In genomic region chr16:70120398-70120797, GRCh38 we compare ENCODE assay signal across 10 cellular contexts. TPM values are rescaled to one million over a fixed set of nuclear protein-coding genes. Genes with fewer than 3 reads are reported as not detected.
DNase-seq lines count a peak whose midpoint lies in the region; ATAC-seq, FAIRE-seq and TF ChIP-seq lines count a peak whose summit lies in the region.
"Not testable (repeated sequence)": the region's sequence is repeated elsewhere in the genome, so short reads cannot be mapped to it uniquely, and the experiment has no call there.
"Had no signal": no experiment of that assay in that cellular context is flagged by ENCODE, and none has a peak within 500 bp of the region (broad histone marks: within the 10 kb centered on the region; RNA-seq: fewer than 3 reads in every experiment).

No MANE protein-coding gene starts in this region.

- H3K4me2 ChIP-seq in K562 (ENCODE audit: insufficient read depth, low read length); endothelial cell of umbilical vein (ENCODE audit: insufficient read depth, low read length); neural progenitor cell: not testable (repeated sequence)

- H3K4me3 Mint-ChIP-seq in WTC11; glutamatergic neuron (ENCODE audit: unreplicated experiment); neural progenitor cell: not testable (repeated sequence)

- TF ChIP-seq CTCF in WTC11 (IDR thresholded peaks at IDR 0.05); K562 (IDR thresholded peaks at IDR 0.05 in 2 of 3, conservative IDR thresholded peaks at IDR 0.05 in 1 of 3; ENCODE audit: insufficient read depth in 2 of 3, low read depth in 1 of 3, low read length in 3 of 3); endothelial cell of umbilical vein (IDR thresholded peaks at IDR 0.05; ENCODE audit: extremely low read depth in 1 of 2, insufficient read depth in 1 of 2, low read depth in 1 of 2, low read length in 2 of 2); glutamatergic neuron (IDR thresholded peaks at IDR 0.05; ENCODE audit: partially characterized antibody, unreplicated experiment); neural progenitor cell (IDR thresholded peaks at IDR 0.05): not testable (repeated sequence)

- H3K9me3 Mint-ChIP-seq in WTC11; glutamatergic neuron (ENCODE audit: unreplicated experiment); neural progenitor cell: not testable (repeated sequence)

- H3K4me1 ChIP-seq in K562 (replicated peaks in 1 of 2; ENCODE audit: control insufficient read depth in 2 of 2, insufficient read depth in 2 of 2, low read length in 2 of 2); endothelial cell of umbilical vein (ENCODE audit: control insufficient read depth, extremely low read depth, insufficient read depth, low read length); neural progenitor cell: not testable (repeated sequence)

- peaks cover 20% of the 10 kb centered on the region for H3K36me3 Mint-ChIP-seq in WTC11
- not testable (repeated sequence) for H3K36me3 Mint-ChIP-seq in glutamatergic neuron (ENCODE audit: unreplicated experiment)
- H3K36me3 Mint-ChIP-seq in neural progenitor cell: peaks cover 18% of the 10 kb centered on the region

- not testable (repeated sequence) for TF ChIP-seq EP300 in K562 (IDR thresholded peaks at IDR 0.05; ENCODE audit: low read length)

- H3F3A ChIP-seq in neural progenitor cell (ENCODE audit: low read depth): not testable (repeated sequence)

- TF ChIP-seq RAD21 in K562 (CRISPR knock-in tag; conservative IDR thresholded peaks at IDR 0.05 in 1 of 2, IDR thresholded peaks at IDR 0.05 in 1 of 2): not testable (repeated sequence)

- not testable (repeated sequence) for H2AFZ ChIP-seq in K562 (ENCODE audit: low read depth, low read length); endothelial cell of umbilical vein (ENCODE audit: low read depth, low read length); neural progenitor cell (replicated peaks)

- ATAC-seq in WTC11, K562: not testable (repeated sequence)

- not testable (repeated sequence) for H3K4me1 Mint-ChIP-seq in WTC11; glutamatergic neuron (ENCODE audit: low read depth, unreplicated experiment)
- H3K4me1 Mint-ChIP-seq in neural progenitor cell: peaks cover 11% of the 10 kb centered on the region

- H3K9me3 ChIP-seq in K562 (replicated peaks; ENCODE audit: control insufficient read depth, insufficient read depth, low read depth, low read length); endothelial cell of umbilical vein (replicated peaks; ENCODE audit: control insufficient read depth, insufficient read depth, low read length); neural progenitor cell (ENCODE audit: low read depth): not testable (repeated sequence)

- H4K20me1 ChIP-seq in K562 (replicated peaks; ENCODE audit: control insufficient read depth, insufficient read depth, low read length); endothelial cell of umbilical vein (replicated peaks; ENCODE audit: control insufficient read depth, extremely low read depth, insufficient read depth, low read length); neural progenitor cell (ENCODE audit: low read depth): not testable (repeated sequence)

- BruUV-seq in K562 (replicated peaks; lab: Mats Ljungman, UMichigan); endothelial cell of umbilical vein (replicated peaks; lab: Mats Ljungman, UMichigan): not testable (repeated sequence)

- H3K79me2 ChIP-seq in K562 (ENCODE audit: control insufficient read depth, insufficient read depth, low read length); endothelial cell of umbilical vein (ENCODE audit: control insufficient read depth, insufficient read depth, low read length): not testable (repeated sequence)
- H3K79me2 ChIP-seq in neural progenitor cell (ENCODE audit: low read depth): peaks cover 42% of the 10 kb centered on the region

- peaks cover 26% of the 10 kb centered on the region; the same call in 2 of the 3 replicates for H3K36me3 ChIP-seq in K562 (ENCODE audit: control insufficient read depth, insufficient read depth, low read length)
- not testable (repeated sequence) for H3K36me3 ChIP-seq in endothelial cell of umbilical vein (ENCODE audit: control insufficient read depth in 2 of 2, extremely low read depth in 1 of 2, insufficient read depth in 2 of 2, low read length in 2 of 2); neural progenitor cell

- not testable (repeated sequence) for DNase-seq in WTC11 (ENCODE audit: low spot score); K562 (ENCODE audit: extremely low read depth in 1 of 4, low spot score in 3 of 4); endothelial cell of umbilical vein (ENCODE audit: low read depth, low spot score); glutamatergic neuron; neural progenitor cell (ENCODE audit: low spot score)

- POLR2A ChIA-PET in WTC11 (lab: Charles Lee); K562 (lab: Yijun Ruan, JAX); endothelial cell of umbilical vein (lab: Charles Lee): not testable (repeated sequence)

- not testable (repeated sequence) for H3K27me3 Mint-ChIP-seq in WTC11 (ENCODE audit: low read depth); glutamatergic neuron (ENCODE audit: unreplicated experiment); neural progenitor cell (ENCODE audit: insufficient read depth, low read depth)

- intact Hi-C loops in K562 (cut with micrococcal nuclease); endothelial cell of umbilical vein (cut with micrococcal nuclease): not testable (repeated sequence)

- not testable (repeated sequence) for H3K27ac ChIP-seq in K562 (ENCODE audit: extremely low read depth, low read depth, low read length); endothelial cell of umbilical vein (ENCODE audit: insufficient read depth, low read depth, low read length); neural progenitor cell

- dilution Hi-C loops in endothelial cell of umbilical vein (cut with MboI; ENCODE audit: extremely low pct_ligation_motif_present, low sequenced_read_pairs): not testable (repeated sequence)

- CTCF ChIA-PET in WTC11 (lab: Charles Lee); K562 (lab: Yijun Ruan, JAX; ENCODE audit: low intra/inter-chr PET ratio); endothelial cell of umbilical vein (lab: Charles Lee): not testable (repeated sequence)

- H3K4me3 ChIP-seq in K562; endothelial cell of umbilical vein (replicated peaks in 1 of 3; ENCODE audit: insufficient read depth in 1 of 3, low read depth in 1 of 3, low read length in 3 of 3); neural progenitor cell: not testable (repeated sequence)

- H3K9ac ChIP-seq in K562 (ENCODE audit: insufficient read depth in 1 of 2, low read depth in 2 of 2, low read length in 2 of 2); endothelial cell of umbilical vein (replicated peaks; ENCODE audit: extremely low read depth, insufficient read depth, low read length); neural progenitor cell: not testable (repeated sequence)

- in situ Hi-C loops in K562 (cut with MboI): not testable (repeated sequence)

- TF ChIP-seq POLR2A in K562 (conservative IDR thresholded peaks at IDR 0.05); endothelial cell of umbilical vein (IDR thresholded peaks at IDR 0.05; ENCODE audit: low read depth, low read length): not testable (repeated sequence)

- H3K27ac Mint-ChIP-seq in WTC11 (peak overlapping the region; percentile 82; the same call in 1 of the 2 replicates), glutamatergic neuron (ENCODE audit: unreplicated experiment) (peak overlapping the region; percentile 28), neural progenitor cell (peak overlapping the region; percentile 69)

- not testable (repeated sequence) for H3K9me1 ChIP-seq in K562 (ENCODE audit: control insufficient read depth, insufficient read depth, low read length); endothelial cell of umbilical vein (replicated peaks; ENCODE audit: control insufficient read depth, extremely low read depth, insufficient read depth, low read length)

- WGBS in K562 (ENCODE audit: insufficient coverage, low coverage, missing lambda C conversion rate): 96% methylated on average over 8 of the region's 8 CpGs

- peak; percentile 15 for FAIRE-seq in K562 (lab: Jason Lieb, UNC)
- FAIRE-seq in endothelial cell of umbilical vein (lab: Jason Lieb, UNC): peak; percentile 73

- not testable (repeated sequence) for H3K27me3 ChIP-seq in K562 (ENCODE audit: control insufficient read depth in 2 of 2, insufficient read depth in 2 of 2, low read length in 2 of 2); endothelial cell of umbilical vein (ENCODE audit: control insufficient read depth in 2 of 2, insufficient read depth in 2 of 2, low read length in 2 of 2); neural progenitor cell

RNA-seq across cellular contexts. Expression of gene PDPR, which starts 6.3 kb away (rescaled TPM):
- total RNA-seq in WTC11 (2021): 27.8 to 30.3 TPM (median 28.5 TPM) in 3 replicates
- total RNA-seq in K562 (2011; cell fraction: chromatin; rRNA removed; ENCODE audit: low replicate concordance): 91.0 and 117 TPM in 2 replicates
- total RNA-seq in K562 (2011; cell fraction: nucleolus; rRNA removed): 62.0 and 64.2 TPM in 2 replicates
- 66.8 and 71.5 TPM in 2 replicates for total RNA-seq in K562 (2011; cell fraction: nucleoplasm; rRNA removed)
- 10.9 and 15.4 TPM in 2 replicates for total RNA-seq in K562 (2014; rRNA removed)
- 15.9 and 16.8 TPM in 2 replicates for total RNA-seq in K562 (2014; rRNA removed; fragmentation: Illumina TruSeq; extraction: Trizol)
- total RNA-seq in K562 (2015; rRNA removed; fragmentation: Illumina TruSeq; extraction: Trizol): 19.2 and 19.5 TPM in 2 replicates
- 26.0 and 26.9 TPM in 2 replicates for total RNA-seq in K562 (2021)
- polyA plus RNA-seq in K562 (2011; rRNA removed): 33.6 and 35.7 TPM in 2 replicates
- 24.5 and 29.6 TPM in 2 replicates for polyA plus RNA-seq in K562 (2011; cell fraction: cytosol; rRNA removed)
- 63.0 and 86.6 TPM in 2 replicates for polyA plus RNA-seq in K562 (2011; cell fraction: nucleus; rRNA removed)
- 17.4 and 19.5 TPM in 2 replicates for polyA plus RNA-seq in K562 (2012)
- polyA plus RNA-seq in K562 (2014; fragmentation: Illumina TruSeq; extraction: Trizol): 26.1 and 28.0 TPM in 2 replicates
- polyA plus RNA-seq in K562 (2014; fragmentation: Nextera tagmentation; extraction: Ambion mirVana): 1 to 10 TPM; 4.9 to 7.8 TPM
- 19.1 and 21.0 TPM in 2 replicates for polyA plus RNA-seq in K562 (2014; rRNA removed)
- 47.9 and 56.3 TPM in 2 replicates for polyA minus RNA-seq in K562 (2011; rRNA and poly(A)+ RNA removed)
- polyA minus RNA-seq in K562 (2011; cell fraction: cytosol; rRNA and poly(A)+ RNA removed): 24.7 and 27.3 TPM in 2 replicates
- 30.4 and 39.0 TPM in 2 replicates for polyA minus RNA-seq in K562 (2011; cell fraction: nucleus; rRNA and poly(A)+ RNA removed)
- total RNA-seq in endothelial cell of umbilical vein: 22.0 and 26.4 TPM in 2 replicates
- polyA plus RNA-seq in endothelial cell of umbilical vein: 26.9 and 29.9 TPM in 2 replicates
- polyA plus RNA-seq in endothelial cell of umbilical vein (2011; cell fraction: cytosol; rRNA removed): 14.5 and 14.7 TPM in 2 replicates
- polyA plus RNA-seq in endothelial cell of umbilical vein (2011; cell fraction: nucleus; rRNA removed): 85.1 and 92.2 TPM in 2 replicates
- 19.5 and 21.6 TPM in 2 replicates for polyA plus RNA-seq in endothelial cell of umbilical vein (2012)
- polyA minus RNA-seq in endothelial cell of umbilical vein: 75.3 and 83.6 TPM in 2 replicates
- 19.7 TPM for polyA minus RNA-seq in endothelial cell of umbilical vein (2011; cell fraction: cytosol; rRNA and poly(A)+ RNA removed)
- 44.8 and 66.4 TPM in 2 replicates for polyA minus RNA-seq in endothelial cell of umbilical vein (2011; cell fraction: nucleus; rRNA and poly(A)+ RNA removed)
- total RNA-seq in glutamatergic neuron (ENCODE audit: unreplicated experiment): 19.1 TPM
- 19.5 and 25.2 TPM in 2 replicates for total RNA-seq in neural progenitor cell (ENCODE audit: low replicate concordance)

RNA-seq across cellular contexts. Expression of gene CLEC18C, which starts 53.2 kb away (rescaled TPM):
- 0.11 to 0.48 TPM (median 0.18 TPM) in 3 replicates for total RNA-seq in WTC11 (2021)
- total RNA-seq in K562 (2011; cell fraction: chromatin; rRNA removed; ENCODE audit: low replicate concordance): 6.2 and 13.1 TPM in 2 replicates
- total RNA-seq in K562 (2011; cell fraction: nucleolus; rRNA removed): 11.7 TPM in 2 replicates
- total RNA-seq in K562 (2011; cell fraction: nucleoplasm; rRNA removed): 5.7 and 6.2 TPM in 2 replicates
- 1.0 and 1.3 TPM in 2 replicates for total RNA-seq in K562 (2014; rRNA removed)
- total RNA-seq in K562 (2014; rRNA removed; fragmentation: Illumina TruSeq; extraction: Trizol): 0.15 TPM in 1 of 2 replicates, not detected in the other
- total RNA-seq in K562 (2015; rRNA removed; fragmentation: Illumina TruSeq; extraction: Trizol): 0.54 and 0.90 TPM in 2 replicates
- total RNA-seq in K562 (2021): 0.62 and 0.89 TPM in 2 replicates
- 0.35 and 1.1 TPM in 2 replicates for polyA plus RNA-seq in K562 (2011; rRNA removed)
- 0.24 TPM in 2 replicates for polyA plus RNA-seq in K562 (2011; cell fraction: cytosol; rRNA removed)
- 10.8 and 12.1 TPM in 2 replicates for polyA plus RNA-seq in K562 (2011; cell fraction: nucleus; rRNA removed)
- polyA plus RNA-seq in K562 (2012): 0.39 and 0.89 TPM in 2 replicates
- 0.06 and 0.11 TPM in 2 replicates for polyA plus RNA-seq in K562 (2014; fragmentation: Illumina TruSeq; extraction: Trizol)
- polyA plus RNA-seq in K562 (2014; fragmentation: Nextera tagmentation; extraction: Ambion mirVana): not detected
- polyA plus RNA-seq in K562 (2014; rRNA removed): 0.38 and 0.60 TPM in 2 replicates
- polyA minus RNA-seq in K562 (2011; rRNA and poly(A)+ RNA removed): 0.99 and 1.0 TPM in 2 replicates
- 0.95 and 2.3 TPM in 2 replicates for polyA minus RNA-seq in K562 (2011; cell fraction: cytosol; rRNA and poly(A)+ RNA removed)
- 6.7 and 8.3 TPM in 2 replicates for polyA minus RNA-seq in K562 (2011; cell fraction: nucleus; rRNA and poly(A)+ RNA removed)
- total RNA-seq in endothelial cell of umbilical vein: 0.42 TPM in 1 of 2 replicates, not detected in the other
- polyA plus RNA-seq in endothelial cell of umbilical vein: 0.06 TPM in 1 of 2 replicates, not detected in the other
- not detected in 2 replicates for polyA plus RNA-seq in endothelial cell of umbilical vein (2011; cell fraction: cytosol; rRNA removed)
- 0.32 and 0.33 TPM in 2 replicates for polyA plus RNA-seq in endothelial cell of umbilical vein (2011; cell fraction: nucleus; rRNA removed)
- polyA plus RNA-seq in endothelial cell of umbilical vein (2012): not detected in 2 replicates
- polyA minus RNA-seq in endothelial cell of umbilical vein: 0.85 TPM in 1 of 2 replicates, not detected in the other
- polyA minus RNA-seq in endothelial cell of umbilical vein (2011; cell fraction: cytosol; rRNA and poly(A)+ RNA removed): not detected
- 0.19 and 0.87 TPM in 2 replicates for polyA minus RNA-seq in endothelial cell of umbilical vein (2011; cell fraction: nucleus; rRNA and poly(A)+ RNA removed)
- total RNA-seq in glutamatergic neuron (ENCODE audit: unreplicated experiment): 0.66 TPM
- 0.51 and 3.8 TPM in 2 replicates for total RNA-seq in neural progenitor cell (ENCODE audit: low replicate concordance)
- total RNA-seq: G401 had no signal
- polyA plus RNA-seq: AG04450; CD14-positive monocyte; CD4-positive, alpha-beta memory T cell; CD8-positive, alpha-beta memory T cell had no signal

Comparison
In these comparisons a context has a peak if more than half of its experiments do, and no peak if none do; other contexts are left out.
1. H3K27ac Mint-ChIP-seq: peak in every context shown above with its lines; median percentile 82 in WTC11; 69 in neural progenitor cell; 28 in glutamatergic neuron.